In genomic region chr10:124936813-124937212, GRCh38 we compare ENCODE assay signal across 38 cellular contexts.
"Had no signal": no experiment of that assay in that cellular context is flagged by ENCODE, and none has a peak within 500 bp of the region (broad histone marks: within the 10 kb centered on the region; RNA-seq: fewer than 3 reads in every experiment).

No MANE protein-coding gene starts in this region.

- H3K4me3 Mint-ChIP-seq: activated naive CD4-positive, alpha-beta T cell treated with anti-CD3 and anti-CD28 coated beads for 36 hours; activated naive CD4-positive, alpha-beta T cell treated with anti-CD3 and anti-CD28 coated beads, Interleukin-2, amount 10 ng/mL, durations not matched to agents 7 days and 5 days; activated naive CD4-positive, alpha-beta T cell treated with anti-CD3 and anti-CD28 coated beads, Interleukin-2, amount 50 U/mL, for 24 hours; activated naive CD8-positive, alpha-beta T cell; activated naive CD8-positive, alpha-beta T cell treated with anti-CD3 and anti-CD28 coated beads for 36 hours; activated naive CD8-positive, alpha-beta T cell treated with anti-CD3 and anti-CD28 coated beads, Interleukin-2, amount 10 ng/mL, durations not matched to agents 7 days and 5 days; activated naive CD8-positive, alpha-beta T cell treated with anti-CD3 and anti-CD28 coated beads, Interleukin-2, amount 50 U/mL, for 24 hours; activated T-cell treated with anti-CD3 and anti-CD28 coated beads, Interleukin-2, amount 50 U/mL, for 24 hours; activated T-cell treated with anti-CD3 and anti-CD28 coated beads, Interleukin-2, amount 50 U/mL, for 4 hours; activated T-helper 1 cell treated with anti-CD3 and anti-CD28 coated beads, Interleukin-12 subunit alpha, Interleukin-12 subunit beta, Interleukin-2, Interleukin-4 antibody, amounts not matched to agents 30 ng/mL and 10 ng/mL and 1 ng/mL, durations not matched to agents 14 hours and 24 hours and 36 hours; activated T-helper 17 cell treated with anti-CD3 and anti-CD28 coated beads, Interleukin-2, amount 50 U/mL, for 72 hours; brain; central memory CD8-positive, alpha-beta T cell had no signal

- H3K36me3 ChIP-seq: adrenal gland, ascending aorta, brain microvascular endothelial cell, breast epithelium, cardiac muscle cell had no signal

- H3K9me3 ChIP-seq: adrenal gland, ascending aorta, body of pancreas, breast epithelium had no signal

- H3K27me3 Mint-ChIP-seq: activated naive CD4-positive, alpha-beta T cell treated with anti-CD3 and anti-CD28 coated beads, Interleukin-2, amount 10 ng/mL, durations not matched to agents 7 days and 5 days; activated naive CD4-positive, alpha-beta T cell treated with anti-CD3 and anti-CD28 coated beads, Interleukin-2, amount 50 U/mL, for 24 hours; activated naive CD8-positive, alpha-beta T cell; activated naive CD8-positive, alpha-beta T cell treated with anti-CD3 and anti-CD28 coated beads for 36 hours; activated naive CD8-positive, alpha-beta T cell treated with anti-CD3 and anti-CD28 coated beads, Interleukin-2, amount 10 ng/mL, durations not matched to agents 7 days and 5 days; activated naive CD8-positive, alpha-beta T cell treated with anti-CD3 and anti-CD28 coated beads, Interleukin-2, amount 50 U/mL, for 24 hours; activated T-cell treated with anti-CD3 and anti-CD28 coated beads, Interleukin-2, amount 50 U/mL, for 24 hours; activated T-helper 17 cell treated with anti-CD3 and anti-CD28 coated beads, Interleukin-2, amount 50 U/mL, for 72 hours; brain; central memory CD8-positive, alpha-beta T cell had no signal

- ATAC-seq: activated naive CD4-positive, alpha-beta T cell treated with anti-CD3 and anti-CD28 coated beads, Interleukin-2, amount 50 U/mL, for 72 hours; activated naive CD8-positive, alpha-beta T cell treated with anti-CD3 and anti-CD28 coated beads, Interleukin-2, amount 50 U/mL, for 24 hours; activated T-helper 17 cell treated with anti-CD3 and anti-CD28 coated beads, Interleukin-2, amount 50 U/mL, for 72 hours; body of pancreas had no signal

- H3K4me1 ChIP-seq: breast epithelium had no signal

- DNase-seq: activated effector memory CD4-positive, alpha-beta T cell treated with anti-CD3 and anti-CD28 coated beads, Interleukin-2, amount 50 U/mL, for 16 hours; activated effector memory CD4-positive, alpha-beta T cell treated with Interleukin-2 at 50 U/mL for 16 hours; activated gamma-delta T cell; activated gamma-delta T cell treated with Interleukin-2 at 50 U/mL for 16 hours; activated naive CD4-positive, alpha-beta T cell; activated naive CD4-positive, alpha-beta T cell treated with anti-CD3 and anti-CD28 coated beads for 36 hours; activated naive CD4-positive, alpha-beta T cell treated with anti-CD3 and anti-CD28 coated beads, Interleukin-2, amount 10 ng/mL, durations not matched to agents 7 days and 5 days; activated naive CD4-positive, alpha-beta T cell treated with anti-CD3 and anti-CD28 coated beads, Interleukin-2, amount 50 U/mL, for 16 hours; activated naive CD4-positive, alpha-beta T cell treated with Interleukin-2 at 50 U/mL for 16 hours; activated naive CD8-positive, alpha-beta T cell treated with anti-CD3 and anti-CD28 coated beads for 36 hours; activated naive CD8-positive, alpha-beta T cell treated with anti-CD3 and anti-CD28 coated beads, Interleukin-2, amount 10 ng/mL, durations not matched to agents 7 days and 5 days; activated naive CD8-positive, alpha-beta T cell treated with anti-CD3 and anti-CD28 coated beads, Interleukin-2, amount 50 U/mL, for 24 hours; activated T-cell treated with anti-CD3 and anti-CD28 coated beads, Interleukin-2, amount 50 U/mL, for 1 hour; activated T-cell treated with anti-CD3 and anti-CD28 coated beads, Interleukin-2, amount 50 U/mL, for 24 hours; activated T-cell treated with anti-CD3 and anti-CD28 coated beads, Interleukin-2, amount 50 U/mL, for 4 hours; activated T-cell treated with anti-CD3 and anti-CD28 coated beads, Interleukin-2, amount 50 U/mL, for 48 hours; activated T-cell treated with anti-CD3 and anti-CD28 coated beads, Interleukin-2, amount 50 U/mL, for 72 hours; adrenal gland; amniotic stem cell; amygdala; anterior cingulate cortex; aorta; body of pancreas; brain microvascular endothelial cell; caudate nucleus; central memory CD4-positive, alpha-beta T cell; cerebellar nuclear complex had no signal

- H3K9me3 Mint-ChIP-seq: activated naive CD4-positive, alpha-beta T cell treated with anti-CD3 and anti-CD28 coated beads, Interleukin-2, amount 50 U/mL, for 24 hours; activated T-cell treated with anti-CD3 and anti-CD28 coated beads, Interleukin-2, amount 50 U/mL, for 24 hours; activated T-helper 17 cell treated with anti-CD3 and anti-CD28 coated beads, Interleukin-2, amount 50 U/mL, for 72 hours had no signal

- H3K4me3 ChIP-seq: adrenal gland, ascending aorta, body of pancreas, breast epithelium, cardiac muscle cell had no signal

- H3K27ac ChIP-seq: adrenal gland, ascending aorta, body of pancreas, brain microvascular endothelial cell, breast epithelium, cardiac muscle cell had no signal

- H3K27me3 ChIP-seq: adrenal gland, ascending aorta, body of pancreas, brain microvascular endothelial cell, breast epithelium, cardiac muscle cell had no signal

- H3K27ac Mint-ChIP-seq: activated naive CD4-positive, alpha-beta T cell treated with anti-CD3 and anti-CD28 coated beads for 36 hours; activated naive CD4-positive, alpha-beta T cell treated with anti-CD3 and anti-CD28 coated beads, Interleukin-2, amount 10 ng/mL, durations not matched to agents 7 days and 5 days; activated naive CD4-positive, alpha-beta T cell treated with anti-CD3 and anti-CD28 coated beads, Interleukin-2, amount 50 U/mL, for 72 hours; activated naive CD8-positive, alpha-beta T cell treated with anti-CD3 and anti-CD28 coated beads for 36 hours; activated naive CD8-positive, alpha-beta T cell treated with anti-CD3 and anti-CD28 coated beads, Interleukin-2, amount 10 ng/mL, durations not matched to agents 7 days and 5 days; activated T-cell treated with anti-CD3 and anti-CD28 coated beads, Interleukin-2, amount 50 U/mL, for 72 hours; activated T-helper 1 cell treated with anti-CD3 and anti-CD28 coated beads, Interleukin-12 subunit alpha, Interleukin-12 subunit beta, Interleukin-2, Interleukin-4 antibody, amounts not matched to agents 30 ng/mL and 10 ng/mL and 1 ng/mL, durations not matched to agents 14 hours and 24 hours and 36 hours; activated T-helper 2 cell treated with anti-CD3 and anti-CD28 coated beads, Interferon-gamma antibody, Interleukin-2, Interleukin-4, amounts not matched to agents 10 μg/mL and 5 μg/mL and 100 μg/mL, durations not matched to agents 14 hours and 24 hours and 36 hours had no signal
